ENCODE assay signal across 22 cellular contexts in genomic region chr12:4109826-4110225, GRCh38.
DNase-seq lines count a peak whose midpoint lies in the region; ATAC-seq, FAIRE-seq and TF ChIP-seq lines count a peak whose summit lies in the region.
"Had no signal": no experiment of that assay in that cellular context is flagged by ENCODE, and none has a peak within 500 bp of the region (broad histone marks: within the 10 kb centered on the region; RNA-seq: fewer than 3 reads in every experiment).

No MANE protein-coding gene starts in this region.

- H2AK5ac ChIP-seq in H1 (ENCODE audit: low read depth, low read length) (no peak overlapping the region), neuronal stem cell (ENCODE audit: low read depth, low read length) (no peak overlapping the region)

- DNase-seq in natural killer cell treated with Interleukin-12 subunit alpha and Interleukin-12 subunit beta and Interleukin-15 and Interleukin-18, amount 100 ng/mL, for 72 hours (ENCODE audit: low spot score), result no peak
- DNase-seq in natural killer cell (no peak), H1 (ENCODE audit: low read depth in 1 of 2, low spot score in 2 of 2) (peak in 1 of 2 experiments; percentile 20), neuronal stem cell (ENCODE audit: low spot score) (no peak), putamen (ENCODE audit: low spot score) (no peak), H7 (no peak)
- DNase-seq in stimulated activated CD4-positive, alpha-beta T cell treated with anti-CD3 and anti-CD28 coated beads, Interleukin-2, amount 100 ng/mL, for 48 hours, result no peak
- DNase-seq: CD4-positive, CD25-positive, alpha-beta regulatory T cell; Karpas-422; NCI-H1092; NCI-H1417 treated with DMSO at 0.1 percent for 48 hours; NCI-H1694 treated with DMSO at 0.1 percent for 48 hours; NCI-H2081; NCI-H2227 treated with DMSO at 0.1 percent for 48 hours; NCI-H526 treated with DMSO at 0.1 percent for 48 hours; SHP77 treated with DMSO at 0.1 percent for 48 hours had no signal

- 0 out of 2 replicates have a peak overlapping the region, but pooled peaks have one; percentile 49 for H2BK15ac ChIP-seq in H1 (ENCODE audit: low read length)
- H2BK15ac ChIP-seq in neuronal stem cell (ENCODE audit: low read length), result no peak overlapping the region

- H2BK5ac ChIP-seq in H1 (ENCODE audit: low read depth, low read length) (0 out of 2 replicates have a peak overlapping the region, but pooled peaks have one; percentile 10), neuronal stem cell (ENCODE audit: low read length) (no peak overlapping the region)

- H3K4me1 Mint-ChIP-seq in natural killer cell treated with Interleukin-12 subunit alpha and Interleukin-12 subunit beta and Interleukin-15 and Interleukin-18, amount 100 ng/mL, for 72 hours (ENCODE audit: low read depth in 2 of 2), result peaks cover 64 to 70% of the 10 kb centered on the region in 2 donors
- H3K4me1 Mint-ChIP-seq in natural killer cell, result peaks cover 22% of the 10 kb centered on the region in 2 donors

- no peaks in the 10 kb centered on the region for H3K9me3 ChIP-seq in H1 (ENCODE audit: insufficient read depth in 2 of 2, low read depth in 1 of 2, low read length in 1 of 2)
- H3K9me3 ChIP-seq in neuronal stem cell (replicated peaks in 1 of 2; ENCODE audit: control insufficient read depth in 2 of 2, insufficient read depth in 1 of 2, low read depth in 1 of 2, low read length in 2 of 2), result peaks cover 0 to 2% of the 10 kb centered on the region in 2 donors
- H3K9me3 ChIP-seq: BLaER1 had no signal

- H3K18ac ChIP-seq in H1 (ENCODE audit: extremely low read depth, low read length) (no peak overlapping the region), neuronal stem cell (ENCODE audit: low read length) (no peak overlapping the region)

- no peak overlapping the region for H3K4me3 Mint-ChIP-seq in natural killer cell treated with Interleukin-12 subunit alpha and Interleukin-12 subunit beta and Interleukin-15 and Interleukin-18, amount 100 ng/mL, for 72 hours
- no peak overlapping the region for H3K4me3 Mint-ChIP-seq in natural killer cell
- H3K4me3 Mint-ChIP-seq: CD4-positive, CD25-positive, alpha-beta regulatory T cell had no signal

- H3K4me2 ChIP-seq in H1 (ENCODE audit: insufficient read depth in 1 of 2, low read depth in 2 of 2, low read length in 2 of 2), result no peak overlapping the region
- H3K4me2 ChIP-seq in neuronal stem cell (ENCODE audit: insufficient read depth, low read length, poor library complexity, severe bottlenecking), result no peak overlapping the region
- H3K4me2 ChIP-seq: BLaER1 had no signal

- H3K79me2 ChIP-seq in H1 (ENCODE audit: control insufficient read depth in 1 of 2, insufficient read depth in 2 of 2, low read length in 2 of 2), result no peaks in the 10 kb centered on the region

- H3K4ac ChIP-seq in H1 (replicated peaks; ENCODE audit: insufficient read length, low read depth, low read length) (peak overlapping the region; percentile 76), neuronal stem cell (ENCODE audit: low read length) (no peak overlapping the region)

- no peak overlapping the region for H3K56ac ChIP-seq in H1 (replicated peaks; ENCODE audit: insufficient read length, low read depth, low read length)

- CTCF ChIA-PET in H1 (lab: Charles Lee; ENCODE audit: partially characterized antibody), result interaction anchor here (1.0 to 1.4 kb wide), 6 partner anchors 11 to 176 kb away, joined by 3 to 4 read pairs (median 3); no protein-coding TSS in a partner anchor

- ATAC-seq in natural killer cell treated with Interleukin-12 subunit alpha and Interleukin-12 subunit beta and Interleukin-15 and Interleukin-18, amount 100 ng/mL, for 72 hours, result no peak
- no peak for ATAC-seq in natural killer cell
- ATAC-seq: HepG2, Panc1 had no signal

- no peak overlapping the region for H4K91ac ChIP-seq in H1 (replicated peaks; ENCODE audit: insufficient read length, low read length)
- no peak overlapping the region for H4K91ac ChIP-seq in neuronal stem cell (ENCODE audit: low read depth, low read length, poor library complexity)

- TF ChIP-seq EP300 in H1 (IDR thresholded peaks at IDR 0.05; ENCODE audit: borderline replicate concordance in 1 of 2, low read depth in 2 of 2, low read length in 2 of 2), result no peak

- no peak for TF ChIP-seq POLR2A in H1 (IDR thresholded peaks at IDR 0.05; ENCODE audit: control extremely low read depth in 1 of 2, low read depth in 2 of 2, low read length in 2 of 2)

- peak overlapping the region; percentile 84 to 85 for H3K27ac Mint-ChIP-seq in natural killer cell treated with Interleukin-12 subunit alpha and Interleukin-12 subunit beta and Interleukin-15 and Interleukin-18, amount 100 ng/mL, for 72 hours
- no peak overlapping the region for H3K27ac Mint-ChIP-seq in natural killer cell

- no peaks in the 10 kb centered on the region for H3K79me1 ChIP-seq in H1 (ENCODE audit: low read depth, low read length)
- no peaks in the 10 kb centered on the region for H3K79me1 ChIP-seq in neuronal stem cell (ENCODE audit: low read depth, low read length)

- peaks cover 4% of the 10 kb centered on the region for H3K36me3 Mint-ChIP-seq in natural killer cell treated with Interleukin-12 subunit alpha and Interleukin-12 subunit beta and Interleukin-15 and Interleukin-18, amount 100 ng/mL, for 72 hours
- H3K36me3 Mint-ChIP-seq in natural killer cell, result no peaks in the 10 kb centered on the region
- H3K36me3 Mint-ChIP-seq: CD4-positive, CD25-positive, alpha-beta regulatory T cell had no signal

- no peak overlapping the region for H2BK120ac ChIP-seq in H1 (replicated peaks; ENCODE audit: low read depth, low read length)
- H2BK120ac ChIP-seq in neuronal stem cell (ENCODE audit: low read depth, low read length), result no peak overlapping the region

- H4K5ac ChIP-seq in H1 (ENCODE audit: insufficient read length, low read depth, low read length), result no peak overlapping the region

- POLR2A ChIA-PET in H1 (lab: Charles Lee; ENCODE audit: partially characterized antibody), result interaction anchor here (0.8 to 10.1 kb wide), 2 partner anchors 71 to 167 kb away, joined by 3 to 58 read pairs; no protein-coding TSS in a partner anchor

- FAIRE-seq in H1 (lab: Jason Lieb, UNC), result no peak
- FAIRE-seq: A204.1, D721Med, HepG2 had no signal

- H4K8ac ChIP-seq in H1 (ENCODE audit: extremely low read depth, insufficient read depth, low read length) (no peak overlapping the region), neuronal stem cell (ENCODE audit: low read depth, low read length) (no peak overlapping the region)

- no peaks in the 10 kb centered on the region for H3K27me3 ChIP-seq in H1 (replicated peaks in 1 of 4; ENCODE audit: control insufficient read depth in 3 of 4, extremely low read depth in 1 of 4, insufficient read depth in 3 of 4, low read length in 3 of 4)
- H3K27me3 ChIP-seq in neuronal stem cell (ENCODE audit: control insufficient read depth in 3 of 3, insufficient read depth in 3 of 3, low read depth in 1 of 3, low read length in 3 of 3), result peaks cover 0 to 6% (median 0%) of the 10 kb centered on the region in 3 experiments
- no peaks in the 10 kb centered on the region for H3K27me3 ChIP-seq in H7 (ENCODE audit: control insufficient read depth, insufficient read depth, low read length)
- H3K27me3 ChIP-seq: BLaER1 had no signal

- no peak overlapping the region for H3K9ac ChIP-seq in H1 (replicated peaks in 1 of 4; ENCODE audit: extremely low read depth in 1 of 4, low read depth in 3 of 4, low read length in 3 of 4)
- H3K9ac ChIP-seq in neuronal stem cell (ENCODE audit: low read depth, low read length, poor library complexity), result peak overlapping the region; percentile 57
- H3K9ac ChIP-seq: BLaER1 had no signal

- H3K4me1 ChIP-seq in H1 (replicated peaks in 1 of 4; ENCODE audit: control insufficient read depth in 3 of 4, insufficient read depth in 4 of 4, low read length in 3 of 4) (peaks cover 0 to 6% (median 0%) of the 10 kb centered on the region in 4 experiments; a peak in 2 of 7 replicates), neuronal stem cell (ENCODE audit: control insufficient read depth in 2 of 2, insufficient read depth in 1 of 2, low read depth in 1 of 2, low read length in 2 of 2) (no peaks in the 10 kb centered on the region)

- intact Hi-C loops in natural killer cell (cut with micrococcal nuclease), result loop anchor here (5.0 to 10.0 kb wide), 3 partner anchors 32 to 228 kb away; no protein-coding TSS in a partner anchor

- H4K20me1 ChIP-seq in H1 (replicated peaks in 1 of 2; ENCODE audit: control insufficient read depth in 1 of 2, insufficient read depth in 2 of 2, low read length in 2 of 2), result no peaks in the 10 kb centered on the region
- H4K20me1 ChIP-seq: BLaER1 had no signal

- H3K14ac ChIP-seq in H1 (ENCODE audit: insufficient read length) (no peak overlapping the region), neuronal stem cell (ENCODE audit: low read length) (no peak overlapping the region)

- no peak for TF ChIP-seq CTCF in natural killer cell (IDR thresholded peaks at IDR 0.05)
- TF ChIP-seq CTCF in H1 (IDR thresholded peaks at IDR 0.05; ENCODE audit: control extremely low read depth in 1 of 3, insufficient read depth in 1 of 3, low read depth in 1 of 3, low read length in 3 of 3), result no peak

- no peak overlapping the region for H2BK20ac ChIP-seq in H1 (ENCODE audit: low read length)

- H2BK12ac ChIP-seq in H1 (ENCODE audit: low read depth, low read length), result no peak overlapping the region
- no peak overlapping the region for H2BK12ac ChIP-seq in neuronal stem cell (ENCODE audit: low read length)

- H3K23me2 ChIP-seq in H1 (ENCODE audit: low read depth, low read length), result no peaks in the 10 kb centered on the region

- H3K27ac ChIP-seq in H1 (ENCODE audit: low read depth, low read length) (no peak overlapping the region), neuronal stem cell (replicated peaks; ENCODE audit: low read length) (no peak overlapping the region)
- H3K27ac ChIP-seq: BLaER1, RWPE1 had no signal

- no peak overlapping the region for H3K23ac ChIP-seq in H1 (ENCODE audit: insufficient read length)
- no peak overlapping the region for H3K23ac ChIP-seq in neuronal stem cell (ENCODE audit: low read depth, low read length, poor library complexity)

- WGBS in H1 (ENCODE audit: extremely low coverage in 1 of 2, insufficient coverage in 1 of 2, insufficient read length in 1 of 2, insufficient replicate concordance in 2 of 2, low coverage in 1 of 2, low lambda C conversion rate in 2 of 2, missing lambda C conversion rate in 1 of 2), 2 experiments, result 93% methylated on average over 5 of the region's 5 CpGs; no CpG with 5 or more reads in 1 of the 2 experiments
- no CpG with 5 or more reads among the region's 5 CpGs for WGBS in neuronal stem cell (ENCODE audit: extremely low coverage in 2 of 2, insufficient read length in 2 of 2, insufficient replicate concordance in 1 of 2), 2 donors

- H3K36me3 ChIP-seq in H1 (ENCODE audit: control insufficient read depth in 2 of 4, insufficient read depth in 4 of 4, low read length in 3 of 4) (no peaks in the 10 kb centered on the region), neuronal stem cell (replicated peaks in 1 of 2; ENCODE audit: control insufficient read depth in 2 of 2, insufficient read depth in 2 of 2, low read length in 2 of 2) (no peaks in the 10 kb centered on the region), H7 (replicated peaks; ENCODE audit: control insufficient read depth, insufficient read depth, low read length) (no peaks in the 10 kb centered on the region)
- H3K36me3 ChIP-seq: BLaER1 had no signal

- no peaks in the 10 kb centered on the region for H3K27me3 Mint-ChIP-seq in natural killer cell treated with Interleukin-12 subunit alpha and Interleukin-12 subunit beta and Interleukin-15 and Interleukin-18, amount 100 ng/mL, for 72 hours
- peaks cover 0 to 6% of the 10 kb centered on the region in 2 donors for H3K27me3 Mint-ChIP-seq in natural killer cell (ENCODE audit: low read depth in 2 of 2)
- H3K27me3 Mint-ChIP-seq: CD4-positive, CD25-positive, alpha-beta regulatory T cell had no signal

- TF ChIP-seq RAD21 in H1 (IDR thresholded peaks at IDR 0.05 in 1 of 2, conservative IDR thresholded peaks at IDR 0.05 in 1 of 2; ENCODE audit: low read depth in 2 of 2, low read length in 2 of 2), result no peak

- H3K9me3 Mint-ChIP-seq in natural killer cell treated with Interleukin-12 subunit alpha and Interleukin-12 subunit beta and Interleukin-15 and Interleukin-18, amount 100 ng/mL, for 72 hours, result no peaks in the 10 kb centered on the region
- H3K9me3 Mint-ChIP-seq in natural killer cell, result no peaks in the 10 kb centered on the region
- H3K9me3 Mint-ChIP-seq: CD4-positive, CD25-positive, alpha-beta regulatory T cell had no signal

- H2AFZ ChIP-seq in H1 (ENCODE audit: low read length) (no peak overlapping the region), neuronal stem cell (ENCODE audit: low read length) (no peak overlapping the region)

- H3K4me3 ChIP-seq in H1 (ENCODE audit: extremely low read depth in 1 of 4, insufficient read depth in 2 of 4, low read depth in 3 of 4, low read length in 4 of 4), result no peak overlapping the region
- no peak overlapping the region for H3K4me3 ChIP-seq in neuronal stem cell (ENCODE audit: low read length in 2 of 2)
- no peak overlapping the region for H3K4me3 ChIP-seq in H7 (ENCODE audit: insufficient read depth, low read depth, low read length)
- H3K4me3 ChIP-seq: BLaER1 had no signal

Comparison
In these comparisons a context has a peak if more than half of its experiments do, and no peak if none do; other contexts are left out.
1. H3K27ac Mint-ChIP-seq: peak in natural killer cell treated with Interleukin-12 subunit alpha and Interleukin-12 subunit beta and Interleukin-15 and Interleukin-18, amount 100 ng/mL, for 72 hours (2 of 2); none in natural killer cell (0 of 2).